Comparison of ENCODE assay signal across 3 cellular contexts in genomic region chr22:33393432-33393831, GRCh38.
"Had no signal": no experiment of that assay in that cellular context is flagged by ENCODE, and none has a peak within 500 bp of the region (broad histone marks: within the 10 kb centered on the region; RNA-seq: fewer than 3 reads in every experiment).

No MANE protein-coding gene starts in this region.

- H3K4me3 ChIP-seq: GM23338 had no signal

- DNase-seq: H9, HCEC 1CT had no signal

- ATAC-seq: GM23338 had no signal
